Comparison of ENCODE assay signal across 9 cellular contexts in genomic region chr17:57442914-57443571, GRCh38.
A peak's percentile ranks its signal among the peaks of the same experiment; 100 is the strongest.
DNase-seq lines count a peak whose midpoint lies in the region; ATAC-seq and TF ChIP-seq lines count a peak whose summit lies in the region.
"Had no signal": no experiment of that assay in that cellular context is flagged by ENCODE, and none has a peak within 500 bp of the region (broad histone marks: within the 10 kb centered on the region; RNA-seq: fewer than 3 reads in every experiment).

No MANE protein-coding gene starts in this region.

- H3K9me3 ChIP-seq in HEK293 (ENCODE audit: control insufficient read depth, insufficient read depth, low read depth, low read length), result no peaks in the 10 kb centered on the region
- no peaks in the 10 kb centered on the region for H3K9me3 ChIP-seq in PC-9 (ENCODE audit: insufficient read depth, low read depth)
- H3K9me3 ChIP-seq in sigmoid colon, result no peaks in the 10 kb centered on the region

- no peaks in the 10 kb centered on the region for H3K79me2 ChIP-seq in PC-9 (ENCODE audit: low read depth)

- no peaks in the 10 kb centered on the region for H3K36me3 ChIP-seq in HEK293 (ENCODE audit: control insufficient read depth in 2 of 2, insufficient read depth in 1 of 2, low read length in 2 of 2)
- H3K36me3 ChIP-seq in PC-9 (ENCODE audit: low read depth), result no peaks in the 10 kb centered on the region
- no peaks in the 10 kb centered on the region for H3K36me3 ChIP-seq in sigmoid colon

- H3K27ac Mint-ChIP-seq in T-cell (peak overlapping the region; percentile 80 to 83), memory B cell (peak overlapping the region; percentile 73)

- no peak for TF ChIP-seq POLR2A in sigmoid colon (IDR thresholded peaks at IDR 0.05)

- H3K36me3 Mint-ChIP-seq in T-cell (peaks cover 9% of the 10 kb centered on the region), memory B cell (peaks cover 2% of the 10 kb centered on the region)

- H3K4me1 Mint-ChIP-seq in T-cell (peaks cover 68 to 81% (median 79%) of the 10 kb centered on the region in 3 donors), memory B cell (peaks cover 50% of the 10 kb centered on the region)

- H3K4me3 ChIP-seq in HEK293 (ENCODE audit: low read depth, low read length) (no peak overlapping the region), PC-9 (no peak overlapping the region), sigmoid colon (no peak overlapping the region)
- H3K4me3 ChIP-seq: K562 had no signal

- peak overlapping the region; percentile 19; the same call in 1 of the 2 replicates for H3K27ac ChIP-seq in HEK293 (ENCODE audit: extremely low read depth, low read depth, low read length)
- no peak overlapping the region for H3K27ac ChIP-seq in PC-9
- no peak overlapping the region for H3K27ac ChIP-seq in sigmoid colon

- H3K4me1 ChIP-seq in HEK293 (ENCODE audit: control insufficient read depth, insufficient read depth, low read length), result peaks cover 23% of the 10 kb centered on the region
- H3K4me1 ChIP-seq in PC-9 (replicated peaks; ENCODE audit: insufficient read depth), result no peaks in the 10 kb centered on the region; the same call in 1 of the 2 replicates
- peaks cover 2 to 20% (median 17%) of the 10 kb centered on the region in 4 donors for H3K4me1 ChIP-seq in sigmoid colon

- H2AFZ ChIP-seq in PC-9, result no peak overlapping the region

- H3K27me3 Mint-ChIP-seq in T-cell (no peaks in the 10 kb centered on the region), memory B cell (no peaks in the 10 kb centered on the region)

- POLR2A ChIA-PET in HEK293 (lab: Yijun Ruan, JAX) (no interaction called here), T-cell (lab: Charles Lee) (interaction anchor here in 1 of 2 donors (0.6 to 0.7 kb wide), 2 partner anchors 12 to 975 kb away, joined by 3 read pairs; no protein-coding TSS in a partner anchor), PC-9 (lab: Charles Lee; ENCODE audit: unreplicated experiment) (no interaction called here)

- H3K27me3 ChIP-seq in PC-9 (ENCODE audit: insufficient read depth, low read depth) (peaks cover 32% of the 10 kb centered on the region; the same call in 1 of the 2 replicates), sigmoid colon (no peaks in the 10 kb centered on the region)

- TF ChIP-seq CTCF in HEK293 (tag by site-specific recombination; IDR thresholded peaks at IDR 0.05) (no peak), PC-9 (conservative IDR thresholded peaks at IDR 0.05) (no peak), sigmoid colon (IDR thresholded peaks at IDR 0.05) (no peak)

- H3K4me2 ChIP-seq in PC-9, result no peak overlapping the region

- no TSS peak for BruUV-seq in PC-9 (replicated peaks; lab: Mats Ljungman, UMichigan)

- intact Hi-C loops in PC-9 (cut with micrococcal nuclease; ENCODE audit: unreplicated experiment), result no loop called here
- intact Hi-C loops in sigmoid colon (cut with DNase I), result no loop called here

- H4K20me1 ChIP-seq in PC-9 (ENCODE audit: insufficient read depth), result no peaks in the 10 kb centered on the region

- no peaks in the 10 kb centered on the region for H3K9me2 ChIP-seq in PC-9 (ENCODE audit: insufficient read depth)

- DNase-seq in T-cell (peak in 32 of 34 experiments; percentile 20 to 57 (median 37)), amniotic epithelial cell (ENCODE audit: low read depth) (peak; percentile 67), memory B cell (ENCODE audit: low spot score in 2 of 2) (peak; percentile 19 to 29), PC-9 (no peak), sigmoid colon (no peak), midbrain (lab: John Stamatoyannopoulos, UW) (no peak)
- peak; percentile 69 for DNase-seq in stimulated activated naive CD8-positive, alpha-beta T cell treated with anti-CD3 and anti-CD28 coated beads, Interleukin-15, Interleukin-2, amounts not matched to agents 100 U/mL and 50 U/mL, for 24 hours

- CTCF ChIA-PET in HEK293 (lab: Yijun Ruan, JAX), result interaction anchor here (0.6 kb wide), 1 partner anchor 33 kb away, joined by 3 read pairs; no protein-coding TSS in a partner anchor
- CTCF ChIA-PET in T-cell (lab: Charles Lee), result no interaction called here
- CTCF ChIA-PET in PC-9 (lab: Charles Lee), result no interaction called here

- TF ChIP-seq EP300 in sigmoid colon (IDR thresholded peaks at IDR 0.05), result no peak

- H3K9me3 Mint-ChIP-seq in T-cell (no peaks in the 10 kb centered on the region), memory B cell (no peaks in the 10 kb centered on the region)

- H3K4me3 Mint-ChIP-seq in T-cell, result peak overlapping the region; percentile 17 to 53 (median 37)
- H3K4me3 Mint-ChIP-seq in memory B cell, result peak overlapping the region; percentile 39

- ATAC-seq in T-cell (replicated peaks in 1 of 4), result peak; percentile 35 to 80 (median 70)
- peak; percentile 84 for ATAC-seq in memory B cell (ENCODE audit: low read depth)
- peak; percentile 33 for ATAC-seq in stimulated activated naive CD8-positive, alpha-beta T cell treated with anti-CD3 and anti-CD28 coated beads, Interleukin-15, Interleukin-2, amounts not matched to agents 100 U/mL and 50 U/mL, for 24 hours
- ATAC-seq: K562 had no signal

- 49 to 67% methylated on average over 16 of the region's 16 CpGs for WGBS in sigmoid colon, 2 donors

- H3F3A ChIP-seq in PC-9 (ENCODE audit: insufficient read depth, low read depth), result no peaks in the 10 kb centered on the region

TF ChIP-seq in HEK293, 187 proteins besides CTCF, POLR2A, EP300 and RAD21:
- TF ChIP-seq ZNF518A (tag by site-specific recombination; conservative IDR thresholded peaks at IDR 0.05; ENCODE audit: low read depth) (no peak), ZNF350 (tag by site-specific recombination; IDR thresholded peaks at IDR 0.05) (no peak), SALL2 (tag by site-specific recombination; IDR thresholded peaks at IDR 0.05; ENCODE audit: borderline replicate concordance) (no peak), ZNF169 (tag by site-specific recombination; IDR thresholded peaks at IDR 0.05) (no peak), KLF17 (tag by site-specific recombination; IDR thresholded peaks at IDR 0.05) (no peak), SP2 (tag by site-specific recombination; IDR thresholded peaks at IDR 0.05) (no peak), ZNF488 (tag by site-specific recombination; IDR thresholded peaks at IDR 0.05) (no peak), ZSCAN30 (tag by site-specific recombination; IDR thresholded peaks at IDR 0.05) (no peak), ZNF670 (tag by site-specific recombination; IDR thresholded peaks at IDR 0.05; ENCODE audit: low read depth) (no peak), SP3 (tag by site-specific recombination; IDR thresholded peaks at IDR 0.05) (no peak), ZNF501 (tag by site-specific recombination; IDR thresholded peaks at IDR 0.05) (no peak), ZIC2 (tag by site-specific recombination; IDR thresholded peaks at IDR 0.05) (no peak), ZNF223 (tag by site-specific recombination; IDR thresholded peaks at IDR 0.05) (no peak), ZNF112 (tag by site-specific recombination; IDR thresholded peaks at IDR 0.05) (no peak)

Comparison
In these comparisons a context has a peak if more than half of its experiments do, and no peak if none do; other contexts are left out.
1. ATAC-seq: peak in every context shown above with its lines; median percentile 84 in memory B cell; 70 in T-cell; 33 in stimulated activated naive CD8-positive, alpha-beta T cell treated with anti-CD3 and anti-CD28 coated beads, Interleukin-15, Interleukin-2, amounts not matched to agents 100 U/mL and 50 U/mL, for 24 hours.
2. DNase-seq: peak in T-cell (32 of 34), amniotic epithelial cell (single experiment), memory B cell (2 of 2) and stimulated activated naive CD8-positive, alpha-beta T cell treated with anti-CD3 and anti-CD28 coated beads, Interleukin-15, Interleukin-2, amounts not matched to agents 100 U/mL and 50 U/mL, for 24 hours (single experiment); none in PC-9 (0 of 2), sigmoid colon (single experiment) and midbrain (single experiment).